ENCODE assay signal across 17 cellular contexts in genomic region chr16:13435415-13435814, GRCh38.
"Had no signal": no experiment of that assay in that cellular context is flagged by ENCODE, and none has a peak within 500 bp of the region (broad histone marks: within the 10 kb centered on the region; RNA-seq: fewer than 3 reads in every experiment).

No MANE protein-coding gene starts in this region.

- H3K4me3 Mint-ChIP-seq: activated CD4-positive, alpha-beta T cell treated with anti-CD3 and anti-CD28 coated beads, Interleukin-2, amount 10 ng/mL, durations not matched to agents 24 days and 14 days; effector memory CD8-positive, alpha-beta T cell; memory B cell; natural killer cell; stimulated activated naive CD8-positive, alpha-beta T cell treated with anti-CD3 and anti-CD28 coated beads, Interleukin-15, amount 100 ng/mL, for 72 hours; T-helper 17 cell had no signal

- H3K4me3 ChIP-seq: gastrocnemius medialis, left ventricle myocardium inferior, upper lobe of left lung had no signal

- H3K27ac ChIP-seq: gastrocnemius medialis, left ventricle myocardium inferior, upper lobe of left lung, WERI-Rb-1 had no signal

- H3K4me1 ChIP-seq: gastrocnemius medialis, left ventricle myocardium inferior, upper lobe of left lung had no signal

- DNase-seq: activated CD4-positive, alpha-beta T cell treated with anti-CD3 and anti-CD28 coated beads, Interleukin-2, amount 10 ng/mL, durations not matched to agents 24 days and 14 days; activated naive CD4-positive, alpha-beta T cell treated with Interleukin-2 at 50 U/mL for 16 hours; activated T-cell treated with anti-CD3 and anti-CD28 coated beads for 4 hours; anterior cingulate cortex; cerebellar nuclear complex; dermis blood vessel endothelial cell; effector memory CD8-positive, alpha-beta T cell; gastrocnemius medialis; left ventricle myocardium inferior; natural killer cell; right cardiac atrium; stimulated activated naive CD8-positive, alpha-beta T cell treated with anti-CD3 and anti-CD28 coated beads, Interleukin-15, amount 100 ng/mL, for 72 hours; T-helper 17 cell; upper lobe of left lung had no signal

- H3K9me3 Mint-ChIP-seq: activated CD4-positive, alpha-beta T cell treated with anti-CD3 and anti-CD28 coated beads, Interleukin-2, amount 10 ng/mL, durations not matched to agents 24 days and 14 days; memory B cell; stimulated activated naive CD8-positive, alpha-beta T cell treated with anti-CD3 and anti-CD28 coated beads, Interleukin-15, amount 100 ng/mL, for 72 hours had no signal

- ATAC-seq: effector memory CD8-positive, alpha-beta T cell; gastrocnemius medialis; natural killer cell; right cardiac atrium; stimulated activated naive CD8-positive, alpha-beta T cell treated with anti-CD3 and anti-CD28 coated beads, Interleukin-15, amount 100 ng/mL, for 72 hours; T-helper 17 cell had no signal

- H3K27me3 Mint-ChIP-seq: activated CD4-positive, alpha-beta T cell treated with anti-CD3 and anti-CD28 coated beads, Interleukin-2, amount 10 ng/mL, durations not matched to agents 24 days and 14 days; effector memory CD8-positive, alpha-beta T cell; memory B cell; stimulated activated naive CD8-positive, alpha-beta T cell treated with anti-CD3 and anti-CD28 coated beads, Interleukin-15, amount 100 ng/mL, for 72 hours; T-helper 17 cell had no signal

- H3K36me3 ChIP-seq: gastrocnemius medialis, left ventricle myocardium inferior, upper lobe of left lung, WERI-Rb-1 had no signal

- FAIRE-seq: islet of Langerhans had no signal

- H3K4me1 Mint-ChIP-seq: activated CD4-positive, alpha-beta T cell treated with anti-CD3 and anti-CD28 coated beads, Interleukin-2, amount 10 ng/mL, durations not matched to agents 24 days and 14 days; memory B cell; natural killer cell; stimulated activated naive CD8-positive, alpha-beta T cell treated with anti-CD3 and anti-CD28 coated beads, Interleukin-15, amount 100 ng/mL, for 72 hours; T-helper 17 cell had no signal

- H3K36me3 Mint-ChIP-seq: memory B cell, natural killer cell had no signal

- H3K9me3 ChIP-seq: gastrocnemius medialis, left ventricle myocardium inferior, upper lobe of left lung had no signal

- H3K27ac Mint-ChIP-seq: activated CD4-positive, alpha-beta T cell treated with anti-CD3 and anti-CD28 coated beads, Interleukin-2, amount 10 ng/mL, durations not matched to agents 24 days and 14 days; effector memory CD8-positive, alpha-beta T cell; memory B cell; natural killer cell; stimulated activated naive CD8-positive, alpha-beta T cell treated with anti-CD3 and anti-CD28 coated beads, Interleukin-15, amount 100 ng/mL, for 72 hours; T-helper 17 cell had no signal

- H3K27me3 ChIP-seq: gastrocnemius medialis, upper lobe of left lung had no signal
